In genomic region chr15:56660943-56661342, GRCh38 we compare ENCODE assay signal across 5 cellular contexts.
"Had no signal": no experiment of that assay in that cellular context is flagged by ENCODE, and none has a peak within 500 bp of the region (broad histone marks: within the 10 kb centered on the region; RNA-seq: fewer than 3 reads in every experiment).

No MANE protein-coding gene starts in this region.

- H3K4me3 Mint-ChIP-seq: H9 had no signal

- H3K9ac ChIP-seq: GM23248 had no signal

- H3K27ac Mint-ChIP-seq: H9 had no signal

- H3K4me3 ChIP-seq: GM23248 had no signal

- DNase-seq: GM23248, H9, HCEC 1CT, IMR-90, KBM-7 had no signal

- H3K9me3 Mint-ChIP-seq: H9 had no signal

- H3K27ac ChIP-seq: GM23248 had no signal

- H2AFZ ChIP-seq: GM23248 had no signal
